Comparison of ENCODE assay signal across 1 cellular context in the genomic region with DNA sequence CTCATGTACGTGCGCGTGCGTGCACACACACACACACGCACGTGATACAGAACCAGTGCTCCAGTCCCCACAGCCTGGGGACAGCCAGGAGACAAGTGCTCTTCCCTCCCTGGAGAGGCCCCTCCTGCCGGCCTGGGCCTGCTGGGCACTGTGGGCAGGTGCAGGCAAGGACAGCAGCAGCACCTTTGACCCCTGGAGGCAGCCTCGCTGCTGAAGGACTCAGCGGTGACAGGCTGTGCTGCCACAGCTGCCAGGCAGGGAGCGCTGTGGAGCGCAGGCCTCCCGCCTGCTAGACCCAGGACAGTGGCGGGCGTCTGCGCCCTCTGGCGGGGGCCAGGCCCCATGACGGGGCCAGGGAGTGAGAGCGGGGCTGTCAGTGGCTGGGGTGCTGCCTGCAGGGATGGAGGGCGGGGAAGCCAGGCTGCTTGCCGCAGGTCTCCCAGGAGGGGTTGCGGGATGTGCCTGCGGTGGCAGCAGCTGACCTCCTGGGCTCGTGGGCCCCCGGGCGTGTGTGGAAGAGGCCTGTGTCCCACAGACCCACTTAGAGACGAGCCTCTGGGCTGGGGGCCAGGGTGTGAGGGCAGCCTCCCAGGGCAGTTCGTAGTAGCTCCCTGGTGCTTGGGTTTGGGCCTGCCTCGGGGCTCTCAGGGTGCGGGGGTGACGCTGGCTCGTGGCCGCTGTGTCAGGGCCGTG.
A peak's percentile ranks its signal among the peaks of the same experiment; 100 is the strongest.
TF ChIP-seq lines count a peak whose summit lies in the region.

No MANE protein-coding gene starts in this region.

TF ChIP-seq in K562, 482 proteins besides CTCF, POLR2A, EP300 and RAD21 (continued from another document and continues in another):
- no peak for TF ChIP-seq CREB3L1 (IDR thresholded peaks at IDR 0.05; ENCODE audit: borderline replicate concordance, low read depth)
- no peak for TF ChIP-seq ASH1L (IDR thresholded peaks at IDR 0.05; ENCODE audit: borderline replicate concordance, low read depth, partially characterized antibody)
- TF ChIP-seq YBX1 (IDR thresholded peaks at IDR 0.05), result no peak
- peak; percentile 73 for TF ChIP-seq TBP (optimal IDR thresholded peaks at IDR 0.05; ENCODE audit: low read depth, low read length)
- no peak for TF ChIP-seq RHOXF2B (CRISPR knock-in tag; conservative IDR thresholded peaks at IDR 0.05)
- no peak for TF ChIP-seq ZBTB11 (CRISPR knock-in tag; IDR thresholded peaks at IDR 0.05)
- TF ChIP-seq CREM (IDR thresholded peaks at IDR 0.05; ENCODE audit: low read depth), result peak; percentile 83
- TF ChIP-seq, protein P1, sequence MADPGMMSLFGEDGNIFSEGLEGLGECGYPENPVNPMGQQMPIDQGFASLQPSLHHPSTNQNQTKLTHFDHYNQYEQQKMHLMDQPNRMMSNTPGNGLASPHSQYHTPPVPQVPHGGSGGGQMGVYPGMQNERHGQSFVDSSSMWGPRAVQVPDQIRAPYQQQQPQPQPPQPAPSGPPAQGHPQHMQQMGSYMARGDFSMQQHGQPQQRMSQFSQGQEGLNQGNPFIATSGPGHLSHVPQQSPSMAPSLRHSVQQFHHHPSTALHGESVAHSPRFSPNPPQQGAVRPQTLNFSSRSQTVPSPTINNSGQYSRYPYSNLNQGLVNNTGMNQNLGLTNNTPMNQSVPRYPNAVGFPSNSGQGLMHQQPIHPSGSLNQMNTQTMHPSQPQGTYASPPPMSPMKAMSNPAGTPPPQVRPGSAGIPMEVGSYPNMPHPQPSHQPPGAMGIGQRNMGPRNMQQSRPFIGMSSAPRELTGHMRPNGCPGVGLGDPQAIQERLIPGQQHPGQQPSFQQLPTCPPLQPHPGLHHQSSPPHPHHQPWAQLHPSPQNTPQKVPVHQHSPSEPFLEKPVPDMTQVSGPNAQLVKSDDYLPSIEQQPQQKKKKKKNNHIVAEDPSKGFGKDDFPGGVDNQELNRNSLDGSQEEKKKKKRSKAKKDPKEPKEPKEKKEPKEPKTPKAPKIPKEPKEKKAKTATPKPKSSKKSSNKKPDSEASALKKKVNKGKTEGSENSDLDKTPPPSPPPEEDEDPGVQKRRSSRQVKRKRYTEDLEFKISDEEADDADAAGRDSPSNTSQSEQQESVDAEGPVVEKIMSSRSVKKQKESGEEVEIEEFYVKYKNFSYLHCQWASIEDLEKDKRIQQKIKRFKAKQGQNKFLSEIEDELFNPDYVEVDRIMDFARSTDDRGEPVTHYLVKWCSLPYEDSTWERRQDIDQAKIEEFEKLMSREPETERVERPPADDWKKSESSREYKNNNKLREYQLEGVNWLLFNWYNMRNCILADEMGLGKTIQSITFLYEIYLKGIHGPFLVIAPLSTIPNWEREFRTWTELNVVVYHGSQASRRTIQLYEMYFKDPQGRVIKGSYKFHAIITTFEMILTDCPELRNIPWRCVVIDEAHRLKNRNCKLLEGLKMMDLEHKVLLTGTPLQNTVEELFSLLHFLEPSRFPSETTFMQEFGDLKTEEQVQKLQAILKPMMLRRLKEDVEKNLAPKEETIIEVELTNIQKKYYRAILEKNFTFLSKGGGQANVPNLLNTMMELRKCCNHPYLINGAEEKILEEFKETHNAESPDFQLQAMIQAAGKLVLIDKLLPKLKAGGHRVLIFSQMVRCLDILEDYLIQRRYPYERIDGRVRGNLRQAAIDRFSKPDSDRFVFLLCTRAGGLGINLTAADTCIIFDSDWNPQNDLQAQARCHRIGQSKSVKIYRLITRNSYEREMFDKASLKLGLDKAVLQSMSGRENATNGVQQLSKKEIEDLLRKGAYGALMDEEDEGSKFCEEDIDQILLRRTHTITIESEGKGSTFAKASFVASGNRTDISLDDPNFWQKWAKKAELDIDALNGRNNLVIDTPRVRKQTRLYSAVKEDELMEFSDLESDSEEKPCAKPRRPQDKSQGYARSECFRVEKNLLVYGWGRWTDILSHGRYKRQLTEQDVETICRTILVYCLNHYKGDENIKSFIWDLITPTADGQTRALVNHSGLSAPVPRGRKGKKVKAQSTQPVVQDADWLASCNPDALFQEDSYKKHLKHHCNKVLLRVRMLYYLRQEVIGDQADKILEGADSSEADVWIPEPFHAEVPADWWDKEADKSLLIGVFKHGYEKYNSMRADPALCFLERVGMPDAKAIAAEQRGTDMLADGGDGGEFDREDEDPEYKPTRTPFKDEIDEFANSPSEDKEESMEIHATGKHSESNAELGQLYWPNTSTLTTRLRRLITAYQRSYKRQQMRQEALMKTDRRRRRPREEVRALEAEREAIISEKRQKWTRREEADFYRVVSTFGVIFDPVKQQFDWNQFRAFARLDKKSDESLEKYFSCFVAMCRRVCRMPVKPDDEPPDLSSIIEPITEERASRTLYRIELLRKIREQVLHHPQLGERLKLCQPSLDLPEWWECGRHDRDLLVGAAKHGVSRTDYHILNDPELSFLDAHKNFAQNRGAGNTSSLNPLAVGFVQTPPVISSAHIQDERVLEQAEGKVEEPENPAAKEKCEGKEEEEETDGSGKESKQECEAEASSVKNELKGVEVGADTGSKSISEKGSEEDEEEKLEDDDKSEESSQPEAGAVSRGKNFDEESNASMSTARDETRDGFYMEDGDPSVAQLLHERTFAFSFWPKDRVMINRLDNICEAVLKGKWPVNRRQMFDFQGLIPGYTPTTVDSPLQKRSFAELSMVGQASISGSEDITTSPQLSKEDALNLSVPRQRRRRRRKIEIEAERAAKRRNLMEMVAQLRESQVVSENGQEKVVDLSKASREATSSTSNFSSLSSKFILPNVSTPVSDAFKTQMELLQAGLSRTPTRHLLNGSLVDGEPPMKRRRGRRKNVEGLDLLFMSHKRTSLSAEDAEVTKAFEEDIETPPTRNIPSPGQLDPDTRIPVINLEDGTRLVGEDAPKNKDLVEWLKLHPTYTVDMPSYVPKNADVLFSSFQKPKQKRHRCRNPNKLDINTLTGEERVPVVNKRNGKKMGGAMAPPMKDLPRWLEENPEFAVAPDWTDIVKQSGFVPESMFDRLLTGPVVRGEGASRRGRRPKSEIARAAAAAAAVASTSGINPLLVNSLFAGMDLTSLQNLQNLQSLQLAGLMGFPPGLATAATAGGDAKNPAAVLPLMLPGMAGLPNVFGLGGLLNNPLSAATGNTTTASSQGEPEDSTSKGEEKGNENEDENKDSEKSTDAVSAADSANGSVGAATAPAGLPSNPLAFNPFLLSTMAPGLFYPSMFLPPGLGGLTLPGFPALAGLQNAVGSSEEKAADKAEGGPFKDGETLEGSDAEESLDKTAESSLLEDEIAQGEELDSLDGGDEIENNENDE (IDR thresholded peaks at IDR 0.05; ENCODE audit: low read depth, low read length), result no peak
- TF ChIP-seq, protein P2, sequence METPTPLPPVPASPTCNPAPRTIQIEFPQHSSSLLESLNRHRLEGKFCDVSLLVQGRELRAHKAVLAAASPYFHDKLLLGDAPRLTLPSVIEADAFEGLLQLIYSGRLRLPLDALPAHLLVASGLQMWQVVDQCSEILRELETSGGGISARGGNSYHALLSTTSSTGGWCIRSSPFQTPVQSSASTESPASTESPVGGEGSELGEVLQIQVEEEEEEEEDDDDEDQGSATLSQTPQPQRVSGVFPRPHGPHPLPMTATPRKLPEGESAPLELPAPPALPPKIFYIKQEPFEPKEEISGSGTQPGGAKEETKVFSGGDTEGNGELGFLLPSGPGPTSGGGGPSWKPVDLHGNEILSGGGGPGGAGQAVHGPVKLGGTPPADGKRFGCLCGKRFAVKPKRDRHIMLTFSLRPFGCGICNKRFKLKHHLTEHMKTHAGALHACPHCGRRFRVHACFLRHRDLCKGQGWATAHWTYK (CRISPR knock-in tag; IDR thresholded peaks at IDR 0.05), result 0 out of 2 replicates have a peak, but pooled peaks have one; percentile 72
- peak in 1 of 2 experiments; percentile 99; a peak in 2 of 4 replicates for TF ChIP-seq MLLT1 (IDR thresholded peaks at IDR 0.05)
- no peak for TF ChIP-seq TAF1 (IDR thresholded peaks at IDR 0.05; ENCODE audit: control insufficient read depth, extremely low read depth, insufficient read depth, low read length, severe bottlenecking)
- no peak for TF ChIP-seq KLF10 (CRISPR knock-in tag; IDR thresholded peaks at IDR 0.05)
- TF ChIP-seq HLTF (IDR thresholded peaks at IDR 0.05), result no peak
- TF ChIP-seq ZBTB1 (CRISPR knock-in tag; IDR thresholded peaks at IDR 0.05; ENCODE audit: borderline replicate concordance, low read depth), result no peak
- TF ChIP-seq ZBTB34 (CRISPR knock-in tag; IDR thresholded peaks at IDR 0.05), result no peak
- peak; percentile 29 for TF ChIP-seq PHF20 (IDR thresholded peaks at IDR 0.05; ENCODE audit: partially characterized antibody)
- no peak for TF ChIP-seq ELF2 (CRISPR knock-in tag; IDR thresholded peaks at IDR 0.05)
- TF ChIP-seq, protein P3, sequence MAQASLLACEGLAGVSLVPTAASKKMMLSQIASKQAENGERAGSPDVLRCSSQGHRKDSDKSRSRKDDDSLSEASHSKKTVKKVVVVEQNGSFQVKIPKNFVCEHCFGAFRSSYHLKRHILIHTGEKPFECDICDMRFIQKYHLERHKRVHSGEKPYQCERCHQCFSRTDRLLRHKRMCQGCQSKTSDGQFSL (CRISPR knock-in tag; IDR thresholded peaks at IDR 0.05), result peak; percentile 64; the same call in 1 of the 2 replicates
- TF ChIP-seq, protein P3 (tag; IDR thresholded peaks at IDR 0.05), result no peak
- TF ChIP-seq PURB (CRISPR knock-in tag; IDR thresholded peaks at IDR 0.05; ENCODE audit: low read depth), result no peak
- TF ChIP-seq CBX5 (IDR thresholded peaks at IDR 0.05; ENCODE audit: borderline replicate concordance, low read depth), result no peak
- TF ChIP-seq RBM25 (IDR thresholded peaks at IDR 0.05; ENCODE audit: low read depth, low read length, severe bottlenecking), result no peak
- TF ChIP-seq ZNF324 (CRISPR knock-in tag; IDR thresholded peaks at IDR 0.05), result no peak
- no peak for TF ChIP-seq SPI1 (IDR thresholded peaks at IDR 0.05; ENCODE audit: borderline replicate concordance, low read depth, low read length)
- no peak for TF ChIP-seq RNF2 (IDR thresholded peaks at IDR 0.05)
- no peak for TF ChIP-seq MIER1 (IDR thresholded peaks at IDR 0.05; ENCODE audit: low read depth)
- no peak for TF ChIP-seq ZNF395 (CRISPR knock-in tag; IDR thresholded peaks at IDR 0.05)
- TF ChIP-seq KAT7 (CRISPR knock-in tag; IDR thresholded peaks at IDR 0.05; ENCODE audit: borderline replicate concordance), result peak; percentile 82; the same call in 1 of the 2 replicates
